Comparison of ENCODE assay signal across 20 cellular contexts in the genomic region with DNA sequence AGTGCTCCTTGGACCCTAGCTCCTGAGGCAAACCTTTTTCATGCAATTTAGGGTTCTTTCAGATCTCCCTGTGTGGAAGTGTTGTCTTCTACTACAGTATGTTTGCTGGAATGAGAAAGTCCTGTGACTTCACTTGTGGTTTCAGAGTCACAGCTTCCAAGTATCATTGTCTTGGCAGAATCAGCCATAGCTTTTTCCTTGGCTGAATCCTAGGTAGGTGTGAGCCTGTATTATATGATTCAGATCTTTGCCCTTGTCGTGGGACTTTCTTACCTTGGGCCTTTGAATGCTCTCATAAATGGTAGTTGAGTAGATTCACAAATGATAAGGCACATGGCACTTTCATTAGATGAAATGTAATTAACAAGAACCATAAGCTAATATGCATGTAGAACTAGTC. TPM values are rescaled to one million over a fixed set of nuclear protein-coding genes. Genes with fewer than 3 reads are reported as not detected.
DNase-seq lines count a peak whose midpoint lies in the region; ATAC-seq and TF ChIP-seq lines count a peak whose summit lies in the region.
"Had no signal": no experiment of that assay in that cellular context is flagged by ENCODE, and none has a peak within 500 bp of the region (broad histone marks: within the 10 kb centered on the region; RNA-seq: fewer than 3 reads in every experiment).

No MANE protein-coding gene starts in this region.

- DNase-seq in cardiac muscle cell (ENCODE audit: low read depth in 1 of 2, low spot score in 1 of 2): no peak
- no peak for DNase-seq in cardiac septum (ENCODE audit: low spot score)
- DNase-seq in foreskin melanocyte: peak; percentile 64
- peak; percentile 64 for DNase-seq in myocyte (ENCODE audit: low read depth)
- no peak for DNase-seq in aorta
- no peak for DNase-seq in CD8-positive, alpha-beta T cell
- no peak for DNase-seq in activated CD8-positive, alpha-beta memory T cell treated with anti-CD3 and anti-CD28 coated beads, Interleukin-2, amount 10 ng/mL, durations not matched to agents 7 days and 5 days
- DNase-seq in SK-N-DZ (ENCODE audit: low spot score): no peak
- DNase-seq: activated CD8-positive, alpha-beta T cell treated with anti-CD3 and anti-CD28 coated beads for 36 hours; CD4-positive, CD25-positive, alpha-beta regulatory T cell; DMS79; effector CD8-positive, alpha-beta T cell; Kasumi-1; natural killer cell; NCI-H748 treated with DMSO at 0.1 percent for 48 hours; stimulated activated CD4-positive, alpha-beta T cell treated with anti-CD3 and anti-CD28 coated beads, Interleukin-15, amount 100 ng/mL, for 24 hours; stimulated activated naive CD4-positive, alpha-beta T cell had no signal

- no peaks in the 10 kb centered on the region for H3K36me3 ChIP-seq in cardiac muscle cell
- H3K36me3 ChIP-seq in aorta (ENCODE audit: control insufficient read depth in 1 of 2, insufficient read depth in 2 of 2, low read length in 1 of 2): no peaks in the 10 kb centered on the region
- H3K36me3 ChIP-seq in CD8-positive, alpha-beta T cell (ENCODE audit: insufficient read depth, low read length): no peaks in the 10 kb centered on the region
- H3K36me3 ChIP-seq: HAP-1, prostate gland had no signal

- no peaks in the 10 kb centered on the region for H3K9me3 ChIP-seq in cardiac muscle cell (ENCODE audit: low read depth)
- no peaks in the 10 kb centered on the region for H3K9me3 ChIP-seq in aorta (ENCODE audit: control insufficient read depth, low read length)
- no peaks in the 10 kb centered on the region for H3K9me3 ChIP-seq in CD8-positive, alpha-beta T cell (ENCODE audit: low read length)
- H3K9me3 ChIP-seq: HAP-1, prostate gland had no signal

- H3K27ac ChIP-seq in cardiac muscle cell: peak overlapping the region; percentile 81
- H3K27ac ChIP-seq in aorta (ENCODE audit: low read depth in 1 of 2, low read length in 2 of 2): peak overlapping the region; percentile 85 to 99
- no peak overlapping the region for H3K27ac ChIP-seq in CD8-positive, alpha-beta T cell (ENCODE audit: low read depth, low read length)

- no peak for TF ChIP-seq CTCF in cardiac muscle cell (IDR thresholded peaks at IDR 0.05; ENCODE audit: low read depth, low read length)
- TF ChIP-seq CTCF in CD8-positive, alpha-beta T cell (IDR thresholded peaks at IDR 0.05): no peak

- POLR2A ChIA-PET in CD8-positive, alpha-beta T cell (lab: Charles Lee): interaction anchor here (1.0 kb wide), 1 partner anchor 9 kb away, joined by 3 read pairs; no protein-coding TSS in a partner anchor

- CTCF ChIA-PET in CD8-positive, alpha-beta T cell (lab: Charles Lee): interaction anchor here (1.1 to 2.0 kb wide), 2 partner anchors 41 to 195 kb away, joined by 3 to 9 read pairs; no protein-coding TSS in a partner anchor
- CTCF ChIA-PET in activated CD8-positive, alpha-beta memory T cell treated with anti-CD3 and anti-CD28 coated beads, Interleukin-2, amount 10 ng/mL, durations not matched to agents 7 days and 5 days (lab: Charles Lee): no interaction called here

- H3K4me1 ChIP-seq in cardiac muscle cell (ENCODE audit: low read depth) (peaks cover 40% of the 10 kb centered on the region), aorta (ENCODE audit: control insufficient read depth in 1 of 2, insufficient read depth in 2 of 2, low read length in 2 of 2) (peaks cover 4 to 24% of the 10 kb centered on the region in 2 donors)
- H3K4me1 ChIP-seq in CD8-positive, alpha-beta T cell (ENCODE audit: insufficient read depth, low read length): peaks cover 7% of the 10 kb centered on the region
- H3K4me1 ChIP-seq: HAP-1, prostate gland had no signal

- peaks cover 2% of the 10 kb centered on the region for H3K36me3 Mint-ChIP-seq in CD8-positive, alpha-beta T cell
- H3K36me3 Mint-ChIP-seq in activated CD8-positive, alpha-beta memory T cell treated with anti-CD3 and anti-CD28 coated beads, Interleukin-2, amount 10 ng/mL, durations not matched to agents 7 days and 5 days: no peaks in the 10 kb centered on the region
- H3K36me3 Mint-ChIP-seq: CD4-positive, CD25-positive, alpha-beta regulatory T cell; natural killer cell had no signal

- H3K27me3 ChIP-seq in cardiac muscle cell (no peaks in the 10 kb centered on the region), aorta (ENCODE audit: control insufficient read depth in 1 of 2, insufficient read depth in 2 of 2, low read length in 1 of 2) (no peaks in the 10 kb centered on the region)
- no peaks in the 10 kb centered on the region for H3K27me3 ChIP-seq in CD8-positive, alpha-beta T cell (ENCODE audit: insufficient read depth, low read length)

- H3K27ac Mint-ChIP-seq in CD8-positive, alpha-beta T cell: no peak overlapping the region
- H3K27ac Mint-ChIP-seq in activated CD8-positive, alpha-beta memory T cell treated with anti-CD3 and anti-CD28 coated beads, Interleukin-2, amount 10 ng/mL, durations not matched to agents 7 days and 5 days: no peak overlapping the region
- H3K27ac Mint-ChIP-seq: activated CD8-positive, alpha-beta T cell treated with anti-CD3 and anti-CD28 coated beads for 36 hours; natural killer cell had no signal

- no peaks in the 10 kb centered on the region for H3K27me3 Mint-ChIP-seq in CD8-positive, alpha-beta T cell (ENCODE audit: low read depth)
- no peaks in the 10 kb centered on the region for H3K27me3 Mint-ChIP-seq in activated CD8-positive, alpha-beta memory T cell treated with anti-CD3 and anti-CD28 coated beads, Interleukin-2, amount 10 ng/mL, durations not matched to agents 7 days and 5 days
- H3K27me3 Mint-ChIP-seq: activated CD8-positive, alpha-beta T cell treated with anti-CD3 and anti-CD28 coated beads for 36 hours; CD4-positive, CD25-positive, alpha-beta regulatory T cell; central memory CD8-positive, alpha-beta T cell had no signal

- H3K4me3 ChIP-seq in cardiac muscle cell (no peak overlapping the region), aorta (ENCODE audit: low read length in 2 of 2) (no peak overlapping the region)
- no peak overlapping the region for H3K4me3 ChIP-seq in CD8-positive, alpha-beta T cell (ENCODE audit: low read depth, low read length)
- H3K4me3 ChIP-seq: HAP-1, prostate gland had no signal

- intact Hi-C loops in cardiac septum (cut with DNase I) (no loop called here), aorta (cut with DNase I) (loop anchor here in 1 of 2 donors (5.0 kb wide), 1 partner anchor 62 kb away; no protein-coding TSS in a partner anchor)
- intact Hi-C loops in CD8-positive, alpha-beta T cell (cut with DNase I, micrococcal nuclease): no loop called here

- ATAC-seq in aorta (ENCODE audit: low FRiP score): no peak
- no peak for ATAC-seq in CD8-positive, alpha-beta T cell
- ATAC-seq in activated CD8-positive, alpha-beta memory T cell treated with anti-CD3 and anti-CD28 coated beads, Interleukin-2, amount 10 ng/mL, durations not matched to agents 7 days and 5 days: no peak
- ATAC-seq: activated CD8-positive, alpha-beta T cell treated with anti-CD3 and anti-CD28 coated beads for 36 hours; natural killer cell had no signal

- 39 to 44% methylated on average over 1 of the region's 1 CpG for WGBS in aorta, 2 donors

- no peaks in the 10 kb centered on the region for H3K9me3 Mint-ChIP-seq in CD8-positive, alpha-beta T cell
- H3K9me3 Mint-ChIP-seq in activated CD8-positive, alpha-beta memory T cell treated with anti-CD3 and anti-CD28 coated beads, Interleukin-2, amount 10 ng/mL, durations not matched to agents 7 days and 5 days (ENCODE audit: low read depth): no peaks in the 10 kb centered on the region
- H3K9me3 Mint-ChIP-seq: activated CD8-positive, alpha-beta T cell treated with anti-CD3 and anti-CD28 coated beads for 36 hours; CD4-positive, CD25-positive, alpha-beta regulatory T cell; central memory CD8-positive, alpha-beta T cell; natural killer cell had no signal

- no peak overlapping the region for H3K4me3 Mint-ChIP-seq in CD8-positive, alpha-beta T cell
- no peak overlapping the region for H3K4me3 Mint-ChIP-seq in activated CD8-positive, alpha-beta memory T cell treated with anti-CD3 and anti-CD28 coated beads, Interleukin-2, amount 10 ng/mL, durations not matched to agents 7 days and 5 days
- H3K4me3 Mint-ChIP-seq: activated CD8-positive, alpha-beta T cell treated with anti-CD3 and anti-CD28 coated beads for 36 hours; CD4-positive, CD25-positive, alpha-beta regulatory T cell; central memory CD8-positive, alpha-beta T cell; natural killer cell had no signal

- peaks cover 40% of the 10 kb centered on the region for H3K4me1 Mint-ChIP-seq in CD8-positive, alpha-beta T cell (ENCODE audit: low read depth)
- H3K4me1 Mint-ChIP-seq in activated CD8-positive, alpha-beta memory T cell treated with anti-CD3 and anti-CD28 coated beads, Interleukin-2, amount 10 ng/mL, durations not matched to agents 7 days and 5 days: no peaks in the 10 kb centered on the region
- H3K4me1 Mint-ChIP-seq: central memory CD8-positive, alpha-beta T cell; natural killer cell had no signal

RNA-seq across cellular contexts. Expression of gene CARMIL1, which starts 16.5 kb away (rescaled TPM):
- total RNA-seq in cardiac muscle cell (47.0 and 63.6 TPM in 2 replicates), cardiac septum (7.5 TPM), myocyte (12.4 and 22.5 TPM in 2 replicates), aorta (10 to 100 TPM; 32.2 to 33.9 TPM)
- polyA plus RNA-seq in cardiac muscle cell (15.7 and 20.8 TPM in 2 replicates), aorta (10 to 100 TPM; 22.3 to 30.9 TPM)
- polyA plus RNA-seq in myocyte (2012): 8.9 TPM
- 1 to 10 TPM; 5.0 to 6.1 TPM for total RNA-seq in CD8-positive, alpha-beta T cell
- 1 to 10 TPM; 3.4 to 3.8 TPM for total RNA-seq in activated CD8-positive, alpha-beta memory T cell treated with anti-CD3 and anti-CD28 coated beads, Interleukin-2, amount 10 ng/mL, durations not matched to agents 7 days and 5 days
- polyA plus RNA-seq in SK-N-DZ (2014; cell fraction: cytosol; rRNA removed): 6.1 and 6.8 TPM in 2 replicates
- polyA plus RNA-seq in SK-N-DZ (2014; cell fraction: nucleus; rRNA removed): 4.8 and 6.5 TPM in 2 replicates

Comparison
In these comparisons a context has a peak if more than half of its experiments do, and no peak if none do; other contexts are left out.
1. DNase-seq: peak in foreskin melanocyte (single experiment) and myocyte (single experiment); none in cardiac muscle cell (0 of 2), cardiac septum (single experiment), aorta (0 of 2), CD8-positive, alpha-beta T cell (0 of 7), activated CD8-positive, alpha-beta memory T cell treated with anti-CD3 and anti-CD28 coated beads, Interleukin-2, amount 10 ng/mL, durations not matched to agents 7 days and 5 days (single experiment) and SK-N-DZ (single experiment).